In the genomic region with DNA sequence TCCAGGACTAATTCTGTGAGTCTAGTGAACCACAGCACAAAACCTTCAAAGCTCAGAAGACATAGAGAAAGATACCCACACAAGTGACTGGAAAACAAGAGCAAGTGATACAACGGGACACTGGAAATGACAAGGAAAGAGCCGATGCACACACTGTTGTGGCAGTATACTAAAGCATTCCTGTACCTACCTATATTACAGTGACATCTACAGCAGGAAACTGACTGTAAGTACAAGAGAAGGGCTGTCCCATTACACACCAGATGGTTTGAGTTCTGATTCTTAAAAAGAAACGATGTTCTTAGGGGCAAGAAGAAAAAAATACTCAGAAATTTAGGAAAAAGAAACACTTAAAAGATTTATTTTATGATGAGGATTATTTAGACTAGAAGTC, we compare ENCODE assay signal across 12 cellular contexts. TPM values are rescaled to one million over a fixed set of nuclear protein-coding genes. Genes with fewer than 3 reads are reported as not detected.
DNase-seq lines count a peak whose midpoint lies in the region; ATAC-seq, FAIRE-seq and TF ChIP-seq lines count a peak whose summit lies in the region.
"Had no signal": no experiment of that assay in that cellular context is flagged by ENCODE, and none has a peak within 500 bp of the region (broad histone marks: within the 10 kb centered on the region; RNA-seq: fewer than 3 reads in every experiment).

No MANE protein-coding gene starts in this region.

- H3K9me3 Mint-ChIP-seq in activated CD4-positive, alpha-beta T cell treated with anti-CD3 and anti-CD28 coated beads, Interleukin-2, amount 10 ng/mL, durations not matched to agents 24 days and 14 days, result peaks cover 13% of the 10 kb centered on the region
- H3K9me3 Mint-ChIP-seq in activated CD4-positive, alpha-beta memory T cell treated with anti-CD3 and anti-CD28 coated beads for 36 hours, result peaks cover 9% of the 10 kb centered on the region
- peaks cover 12 to 14% of the 10 kb centered on the region in 2 donors for H3K9me3 Mint-ChIP-seq in stimulated activated naive CD8-positive, alpha-beta T cell treated with anti-CD3 and anti-CD28 coated beads, Interleukin-15, amount 100 ng/mL, for 72 hours

- peaks cover 60% of the 10 kb centered on the region for H3K4me1 ChIP-seq in HepG2 (ENCODE audit: insufficient read depth, low read length)

- H3K4me2 ChIP-seq in HepG2 (ENCODE audit: low read depth, low read length), result no peak overlapping the region

- H3K79me2 ChIP-seq in HepG2 (ENCODE audit: insufficient read depth, low read length), result peaks cover 99% of the 10 kb centered on the region

- POLR2A ChIA-PET in activated CD4-positive, alpha-beta memory T cell treated with anti-CD3 and anti-CD28 coated beads for 36 hours (lab: Charles Lee), result interaction anchor here (1.1 to 2.8 kb wide), 3 partner anchors 9 to 17 kb away, joined by 5 to 16 read pairs (median 7); a partner anchor contains a TSS
- POLR2A ChIA-PET in HepG2 (lab: Yijun Ruan, JAX), result interaction anchor here (1.2 to 2.1 kb wide), 3 partner anchors 8 to 18 kb away, joined by 3 to 9 read pairs (median 4); a partner anchor contains a TSS

- no peak overlapping the region for H3K9ac ChIP-seq in HepG2 (ENCODE audit: insufficient read depth, low read depth, low read length)

- DNase-seq in activated CD4-positive, alpha-beta T cell treated with anti-CD3 and anti-CD28 coated beads, Interleukin-2, amount 10 ng/mL, durations not matched to agents 24 days and 14 days, result peak; percentile 63
- DNase-seq in activated CD4-positive, alpha-beta T cell treated with anti-CD3 and anti-CD28 coated beads for 1 hour, result no peak
- DNase-seq in activated CD4-positive, alpha-beta memory T cell treated with anti-CD3 and anti-CD28 coated beads for 36 hours, result no peak
- DNase-seq in HepG2 (ENCODE audit: low spot score) (no peak), pons (ENCODE audit: low spot score) (no peak), D721Med (ENCODE audit: insufficient read length, low spot score) (no peak)
- no peak for DNase-seq in stimulated activated naive CD8-positive, alpha-beta T cell treated with anti-CD3 and anti-CD28 coated beads, Interleukin-15, amount 100 ng/mL, for 72 hours
- no peak for DNase-seq in activated CD8-positive, alpha-beta memory T cell treated with anti-CD3 and anti-CD28 coated beads for 24 hours
- DNase-seq: activated CD4-positive, alpha-beta T cell treated with anti-CD3 and anti-CD28 coated beads, Interleukin-2, amount 50 U/mL, for 1 hour; NCI-H2171 treated with DMSO at 0.1 percent for 48 hours; SHP77 treated with DMSO at 0.1 percent for 48 hours; substantia nigra had no signal

- TF ChIP-seq RAD21 in HepG2 (CRISPR knock-in tag; IDR thresholded peaks at IDR 0.05), result no peak

- H2AFZ ChIP-seq in HepG2 (ENCODE audit: low read length), result no peak overlapping the region

- 90% methylated on average over 3 of the region's 3 CpGs for WGBS in HepG2 (ENCODE audit: low lambda C conversion rate)

- ATAC-seq in HepG2, result no peak
- no peak for ATAC-seq in stimulated activated naive CD8-positive, alpha-beta T cell treated with anti-CD3 and anti-CD28 coated beads, Interleukin-15, amount 100 ng/mL, for 72 hours

- H3K4me3 ChIP-seq in HepG2 (replicated peaks in 1 of 3; ENCODE audit: insufficient read depth in 1 of 3, low read depth in 2 of 3, low read length in 3 of 3), result no peak overlapping the region

- BruUV-seq in HepG2 (replicated peaks; lab: Mats Ljungman, UMichigan), result no TSS peak

- peak overlapping the region; percentile 69 for H3K4me3 Mint-ChIP-seq in activated CD4-positive, alpha-beta T cell treated with anti-CD3 and anti-CD28 coated beads, Interleukin-2, amount 10 ng/mL, durations not matched to agents 24 days and 14 days
- H3K4me3 Mint-ChIP-seq in activated CD4-positive, alpha-beta memory T cell treated with anti-CD3 and anti-CD28 coated beads for 36 hours, result peak overlapping the region; percentile 32
- peak overlapping the region; percentile 75 to 79 for H3K4me3 Mint-ChIP-seq in stimulated activated naive CD8-positive, alpha-beta T cell treated with anti-CD3 and anti-CD28 coated beads, Interleukin-15, amount 100 ng/mL, for 72 hours

- 0 out of 2 replicates have a peak, but pooled peaks cover 8% of the 10 kb centered on the region for H3K9me3 ChIP-seq in HepG2 (ENCODE audit: low read length)

- TF ChIP-seq EP300 in HepG2 (IDR thresholded peaks at IDR 0.05; ENCODE audit: low read depth in 2 of 2, low read length in 2 of 2), result no peak
- no peak for TF ChIP-seq EP300 in HepG2 (CRISPR knock-in tag; IDR thresholded peaks at IDR 0.05; ENCODE audit: borderline replicate concordance)

- H3K27ac Mint-ChIP-seq in activated CD4-positive, alpha-beta T cell treated with anti-CD3 and anti-CD28 coated beads, Interleukin-2, amount 10 ng/mL, durations not matched to agents 24 days and 14 days, result peak overlapping the region; percentile 89
- peak overlapping the region; percentile 63 for H3K27ac Mint-ChIP-seq in activated CD4-positive, alpha-beta memory T cell treated with anti-CD3 and anti-CD28 coated beads for 36 hours
- peak overlapping the region; percentile 24 to 90 for H3K27ac Mint-ChIP-seq in stimulated activated naive CD8-positive, alpha-beta T cell treated with anti-CD3 and anti-CD28 coated beads, Interleukin-15, amount 100 ng/mL, for 72 hours

- no peaks in the 10 kb centered on the region for H3K27me3 Mint-ChIP-seq in activated CD4-positive, alpha-beta T cell treated with anti-CD3 and anti-CD28 coated beads, Interleukin-2, amount 10 ng/mL, durations not matched to agents 24 days and 14 days
- H3K27me3 Mint-ChIP-seq in activated CD4-positive, alpha-beta memory T cell treated with anti-CD3 and anti-CD28 coated beads for 36 hours, result no peaks in the 10 kb centered on the region
- H3K27me3 Mint-ChIP-seq in stimulated activated naive CD8-positive, alpha-beta T cell treated with anti-CD3 and anti-CD28 coated beads, Interleukin-15, amount 100 ng/mL, for 72 hours, result no peaks in the 10 kb centered on the region

- TF ChIP-seq POLR2A in HepG2 (IDR thresholded peaks at IDR 0.05; ENCODE audit: insufficient read depth in 1 of 2, low read depth in 2 of 2, low read length in 2 of 2), result no peak

- H3K27ac ChIP-seq in HepG2 (ENCODE audit: extremely low read length, insufficient read depth, low read length), result peak overlapping the region; percentile 18

- peaks cover 8 to 32% of the 10 kb centered on the region in 2 experiments for H3K36me3 ChIP-seq in HepG2 (replicated peaks in 1 of 2; ENCODE audit: control insufficient read depth in 1 of 2, insufficient read depth in 2 of 2, low read length in 2 of 2)

- no peaks in the 10 kb centered on the region for H4K20me1 ChIP-seq in HepG2 (ENCODE audit: insufficient read depth, low read length)

- H3K27me3 ChIP-seq in HepG2 (ENCODE audit: control insufficient read depth in 1 of 2, insufficient read depth in 2 of 2, low read length in 2 of 2), result no peaks in the 10 kb centered on the region

- FAIRE-seq in HepG2 (lab: Jason Lieb, UNC), result no peak
- no peak for FAIRE-seq in D721Med (lab: Jason Lieb, UNC)

- H3K36me3 Mint-ChIP-seq in activated CD4-positive, alpha-beta T cell treated with anti-CD3 and anti-CD28 coated beads, Interleukin-2, amount 10 ng/mL, durations not matched to agents 24 days and 14 days (ENCODE audit: low read depth), result peaks cover 59% of the 10 kb centered on the region
- peaks cover 34% of the 10 kb centered on the region for H3K36me3 Mint-ChIP-seq in activated CD4-positive, alpha-beta memory T cell treated with anti-CD3 and anti-CD28 coated beads for 36 hours

- peaks cover 54% of the 10 kb centered on the region for H3K4me1 Mint-ChIP-seq in activated CD4-positive, alpha-beta T cell treated with anti-CD3 and anti-CD28 coated beads, Interleukin-2, amount 10 ng/mL, durations not matched to agents 24 days and 14 days
- peaks cover 68% of the 10 kb centered on the region for H3K4me1 Mint-ChIP-seq in activated CD4-positive, alpha-beta memory T cell treated with anti-CD3 and anti-CD28 coated beads for 36 hours (ENCODE audit: low read depth)
- H3K4me1 Mint-ChIP-seq in stimulated activated naive CD8-positive, alpha-beta T cell treated with anti-CD3 and anti-CD28 coated beads, Interleukin-15, amount 100 ng/mL, for 72 hours, result peaks cover 76% of the 10 kb centered on the region

- CTCF ChIA-PET in activated CD4-positive, alpha-beta memory T cell treated with anti-CD3 and anti-CD28 coated beads for 36 hours (lab: Charles Lee), result interaction anchor here (1.1 kb wide), 1 partner anchor 8 kb away, joined by 4 read pairs; no protein-coding TSS in a partner anchor
- CTCF ChIA-PET in HepG2 (lab: Yijun Ruan, JAX; ENCODE audit: low intra/inter-chr PET ratio, low total read pairs), result no interaction called here

- intact Hi-C loops in activated CD4-positive, alpha-beta T cell treated with anti-CD3 and anti-CD28 coated beads, Interleukin-2, amount 10 ng/mL, durations not matched to agents 24 days and 14 days (cut with micrococcal nuclease), result loop anchor here (1.0 to 10.0 kb wide), 10 partner anchors 9 to 1054 kb away; a partner anchor contains a TSS
- intact Hi-C loops in activated CD4-positive, alpha-beta memory T cell treated with anti-CD3 and anti-CD28 coated beads for 36 hours (cut with micrococcal nuclease), result loop anchor here (1.0 to 5.0 kb wide), 5 partner anchors 9 to 214 kb away; no protein-coding TSS in a partner anchor
- intact Hi-C loops in HepG2 (cut with micrococcal nuclease; ENCODE audit: unreplicated experiment), result no loop called here

- in situ Hi-C loops in HepG2 (cut with HindIII; ENCODE audit: extremely low pct_ligation_motif_present, low pct_unique_long_range_greater_than_20kb), result no loop called here

- no peak for TF ChIP-seq CTCF in HepG2 (CRISPR knock-in tag; IDR thresholded peaks at IDR 0.05)
- TF ChIP-seq CTCF in D721Med (IDR thresholded peaks at IDR 0.05; ENCODE audit: insufficient read depth, missing control alignments), result no peak

RNA-seq across cellular contexts. Expression of a gene that starts 18.5 kb away (rescaled TPM):
- total RNA-seq in activated CD4-positive, alpha-beta T cell treated with anti-CD3 and anti-CD28 coated beads, Interleukin-2, amount 10 ng/mL, durations not matched to agents 24 days and 14 days, result 26.7 and 27.0 TPM in 2 replicates
- 10 to 100 TPM; 23.0 TPM for total RNA-seq in activated CD4-positive, alpha-beta memory T cell treated with anti-CD3 and anti-CD28 coated beads for 36 hours
- total RNA-seq in HepG2 (2016; rRNA removed; fragmentation: Illumina TruSeq; extraction: Trizol), result 39.7 and 55.4 TPM in 2 replicates
- 31.4 and 37.1 TPM in 2 replicates for total RNA-seq in HepG2 (2016; cell fraction: cytosol; rRNA removed; fragmentation: Illumina TruSeq; extraction: Trizol; ENCODE audit: low read depth)
- 37.5 and 55.7 TPM in 2 replicates for total RNA-seq in HepG2 (2016; cell fraction: insoluble cytoplasmic fraction; rRNA removed; fragmentation: Illumina TruSeq; extraction: Trizol)
- 23.4 and 26.2 TPM in 2 replicates for total RNA-seq in HepG2 (2016; cell fraction: membrane; rRNA removed; fragmentation: Illumina TruSeq; extraction: Trizol)
- total RNA-seq in HepG2 (2016; cell fraction: nucleus; rRNA removed; fragmentation: Illumina TruSeq; extraction: Trizol), result 66.5 and 76.9 TPM in 2 replicates
- polyA plus RNA-seq in HepG2 (2011; rRNA removed), result 40.1 and 53.5 TPM in 2 replicates
- 37.5 and 46.4 TPM in 2 replicates for polyA plus RNA-seq in HepG2 (2011; cell fraction: cytosol; rRNA removed)
- 19.8 and 20.7 TPM in 2 replicates for polyA plus RNA-seq in HepG2 (2011; cell fraction: nucleus; rRNA removed)
- polyA plus RNA-seq in HepG2 (2012), result 38.8 and 42.3 TPM in 2 replicates
- polyA plus RNA-seq in HepG2 (2016; cell fraction: cytosol; fragmentation: Illumina TruSeq; extraction: Trizol; ENCODE audit: low read depth), result 2.8 and 3.1 TPM in 2 replicates
- 21.3 and 22.2 TPM in 2 replicates for polyA plus RNA-seq in HepG2 (2016; cell fraction: insoluble cytoplasmic fraction; fragmentation: Illumina TruSeq; extraction: Trizol; ENCODE audit: low read depth)
- 6.3 and 7.1 TPM in 2 replicates for polyA plus RNA-seq in HepG2 (2016; cell fraction: membrane; fragmentation: Illumina TruSeq; extraction: Trizol; ENCODE audit: low read depth)
- 47.4 and 49.5 TPM in 2 replicates for polyA plus RNA-seq in HepG2 (2016; cell fraction: nucleus; fragmentation: Illumina TruSeq; extraction: Trizol; ENCODE audit: insufficient read depth, low read depth)
- polyA minus RNA-seq in HepG2 (2011; rRNA and poly(A)+ RNA removed; ENCODE audit: low replicate concordance), result 159 and 167 TPM in 2 replicates
- polyA minus RNA-seq in HepG2 (2011; cell fraction: cytosol; rRNA and poly(A)+ RNA removed), result 73.8 and 78.2 TPM in 2 replicates
- polyA minus RNA-seq in HepG2 (2011; cell fraction: nucleus; rRNA and poly(A)+ RNA removed), result 70.7 and 85.5 TPM in 2 replicates
